In genomic region chr4:7160439-7160838, GRCh38 we compare ENCODE assay signal across 1 cellular context.
TF ChIP-seq lines count a peak whose summit lies in the region.

No MANE protein-coding gene starts in this region.

TF ChIP-seq in A549, 52 proteins besides CTCF, POLR2A, EP300 and RAD21 (continued from another document):
- TF ChIP-seq HES2 (IDR thresholded peaks at IDR 0.05), result no peak
- TF ChIP-seq MAFK (IDR thresholded peaks at IDR 0.05; ENCODE audit: partially characterized antibody), result no peak
- TF ChIP-seq ZSCAN20 (CRISPR knock-in tag; IDR thresholded peaks at IDR 0.05), result no peak
- TF ChIP-seq CBX8 (IDR thresholded peaks at IDR 0.05), result no peak
- TF ChIP-seq FOSL2 (IDR thresholded peaks at IDR 0.05), result no peak
- TF ChIP-seq FOSL2 (CRISPR knock-in tag; IDR thresholded peaks at IDR 0.05), result no peak
- no peak for TF ChIP-seq SMC3 (IDR thresholded peaks at IDR 0.05)
- TF ChIP-seq REST (IDR thresholded peaks at IDR 0.05), result no peak
- no peak for TF ChIP-seq CHD2 (IDR thresholded peaks at IDR 0.05; ENCODE audit: low read length, partially characterized antibody)
- no peak for TF ChIP-seq JUN (IDR thresholded peaks at IDR 0.05)
- no peak for TF ChIP-seq CEBPB (IDR thresholded peaks at IDR 0.05)
- no peak for TF ChIP-seq HOXA7 (CRISPR knock-in tag; IDR thresholded peaks at IDR 0.05)
- TF ChIP-seq RARB (CRISPR knock-in tag; IDR thresholded peaks at IDR 0.05), result no peak
- TF ChIP-seq HEYL (CRISPR knock-in tag; IDR thresholded peaks at IDR 0.05), result no peak
- no peak for TF ChIP-seq HMGXB4 (CRISPR knock-in tag; IDR thresholded peaks at IDR 0.05; ENCODE audit: borderline replicate concordance)
